In genomic region chr6:154274175-154274574, GRCh38 we compare ENCODE assay signal across 32 cellular contexts.
"Had no signal": no experiment of that assay in that cellular context is flagged by ENCODE, and none has a peak within 500 bp of the region (broad histone marks: within the 10 kb centered on the region; RNA-seq: fewer than 3 reads in every experiment).

No MANE protein-coding gene starts in this region.

- H3K27ac ChIP-seq: brain microvascular endothelial cell, KMS-11, Peyer's patch, WERI-Rb-1 had no signal

- H3K27me3 ChIP-seq: brain microvascular endothelial cell, Peyer's patch had no signal

- H3K4me3 Mint-ChIP-seq: activated CD8-positive, alpha-beta T cell treated with anti-CD3 and anti-CD28 coated beads for 36 hours; activated T-cell treated with anti-CD3 and anti-CD28 coated beads, Interleukin-2, amount 50 U/mL, for 72 hours; activated T-helper 17 cell treated with anti-CD3 and anti-CD28 coated beads, Interleukin-2, amount 50 U/mL, for 72 hours had no signal

- H3K36me3 ChIP-seq: brain microvascular endothelial cell, Peyer's patch, WERI-Rb-1 had no signal

- H3K27ac Mint-ChIP-seq: activated CD8-positive, alpha-beta T cell treated with anti-CD3 and anti-CD28 coated beads for 36 hours; activated naive CD4-positive, alpha-beta T cell treated with anti-CD3 and anti-CD28 coated beads, Interleukin-2, amount 50 U/mL, for 72 hours; activated T-cell treated with anti-CD3 and anti-CD28 coated beads, Interleukin-2, amount 50 U/mL, for 72 hours; activated T-helper 17 cell treated with anti-CD3 and anti-CD28 coated beads, Interleukin-2, amount 50 U/mL, for 72 hours had no signal

- H3K9me3 ChIP-seq: Peyer's patch had no signal

- H3K9me3 Mint-ChIP-seq: activated CD8-positive, alpha-beta T cell treated with anti-CD3 and anti-CD28 coated beads for 36 hours; activated naive CD4-positive, alpha-beta T cell treated with anti-CD3 and anti-CD28 coated beads, Interleukin-2, amount 50 U/mL, for 72 hours; activated T-helper 17 cell treated with anti-CD3 and anti-CD28 coated beads, Interleukin-2, amount 50 U/mL, for 72 hours had no signal

- H3K27me3 Mint-ChIP-seq: activated CD8-positive, alpha-beta T cell treated with anti-CD3 and anti-CD28 coated beads for 36 hours; activated T-helper 17 cell treated with anti-CD3 and anti-CD28 coated beads, Interleukin-2, amount 50 U/mL, for 72 hours had no signal

- ATAC-seq: activated CD8-positive, alpha-beta T cell treated with anti-CD3 and anti-CD28 coated beads for 36 hours; activated naive CD4-positive, alpha-beta T cell treated with anti-CD3 and anti-CD28 coated beads, Interleukin-2, amount 50 U/mL, for 72 hours; activated T-cell treated with anti-CD3 and anti-CD28 coated beads, Interleukin-2, amount 50 U/mL, for 72 hours; activated T-helper 17 cell treated with anti-CD3 and anti-CD28 coated beads, Interleukin-2, amount 50 U/mL, for 72 hours; PC-3 had no signal

- H3K4me3 ChIP-seq: Peyer's patch had no signal

- DNase-seq: activated CD4-positive, alpha-beta T cell treated with anti-CD3 and anti-CD28 coated beads for 1 hour; activated CD4-positive, alpha-beta T cell treated with anti-CD3 and anti-CD28 coated beads for 48 hours; activated CD4-positive, CD25-positive, alpha-beta regulatory T cell; activated CD8-positive, alpha-beta T cell treated with anti-CD3 and anti-CD28 coated beads for 36 hours; activated effector memory CD4-positive, alpha-beta T cell treated with anti-CD3 and anti-CD28 coated beads, Interleukin-2, amount 50 U/mL, for 16 hours; activated naive CD4-positive, alpha-beta T cell; activated T-cell treated with anti-CD3 and anti-CD28 coated beads, Interleukin-2, amount 50 U/mL, for 1 hour; activated T-cell treated with anti-CD3 and anti-CD28 coated beads, Interleukin-2, amount 50 U/mL, for 72 hours; amniotic stem cell; aorta; brain microvascular endothelial cell; central memory CD4-positive, alpha-beta T cell; MM.1S; MV-4-11; NCI-H1092; NCI-H1436 treated with DMSO at 0.1 percent for 48 hours; NCI-H1694 treated with DMSO at 0.1 percent for 48 hours; NCI-H2029; NCI-H345; NCI-H526; NCI-H748 treated with DMSO at 0.1 percent for 48 hours; NK-92 treated with Interleukin-12 subunit alpha and Interleukin-12 subunit beta, amount 100 ng/mL, for 24 hours; PC-3; Peyer's patch; RPMI8226; SHP77 treated with DMSO at 0.1 percent for 48 hours; SW 1271; T1000; WERI-Rb-1 had no signal

- H3K4me1 ChIP-seq: Peyer's patch had no signal
